In the genomic region with DNA sequence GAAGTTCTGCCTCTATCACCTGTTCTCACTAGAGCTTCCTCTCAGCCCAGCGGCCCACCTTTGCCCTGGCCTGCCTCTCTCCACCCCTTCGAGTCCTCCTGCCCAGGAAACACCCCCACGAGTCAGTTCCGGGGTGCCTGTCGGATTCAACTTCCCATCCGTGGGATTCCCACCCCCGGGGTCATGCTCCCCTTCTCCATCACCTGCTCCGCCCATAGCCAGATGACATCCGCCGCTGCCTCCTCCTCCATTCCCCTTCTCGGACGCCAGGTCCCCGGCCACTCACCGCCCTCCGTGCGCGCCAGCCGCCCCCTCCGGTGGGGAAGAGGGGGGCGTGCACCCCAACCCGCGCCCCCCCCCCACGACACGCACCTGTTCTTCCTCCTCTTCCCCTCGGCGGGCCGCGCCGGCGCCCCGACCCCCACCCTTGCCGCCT, we compare ENCODE assay signal across 8 cellular contexts. TPM values are rescaled to one million over a fixed set of nuclear protein-coding genes. Genes with fewer than 3 reads are reported as not detected.
DNase-seq lines count a peak whose midpoint lies in the region; ATAC-seq and TF ChIP-seq lines count a peak whose summit lies in the region.

No MANE protein-coding gene starts in this region.

- peaks cover 3% of the 10 kb centered on the region; the same call in 1 of the 2 replicates for H3K36me3 ChIP-seq in ES-I3 (ENCODE audit: insufficient read depth, low read length)

- no peak for TF ChIP-seq CTCF in lower leg skin (IDR thresholded peaks at IDR 0.05)

- H3K9ac ChIP-seq in ES-I3 (ENCODE audit: low read depth, low read length) = peak overlapping the region; percentile 72

- H3K4me3 ChIP-seq in lower leg skin (ENCODE audit: low read depth, poor library complexity, severe bottlenecking) = peak overlapping the region; percentile 94

- no peaks in the 10 kb centered on the region for H3K9me3 ChIP-seq in ES-I3 (ENCODE audit: control insufficient read depth, insufficient read depth, low read length)

- TF ChIP-seq POLR2A in lower leg skin (IDR thresholded peaks at IDR 0.05) = no peak

- peak; percentile 41 for ATAC-seq in GM21717 (IDR thresholded peaks at IDR 0.05; ENCODE audit: unreplicated experiment)

- WGBS in lower leg skin, 2 donors = 0 to 1% methylated on average over 10 to 22 of the region's 32 CpGs

- DNase-seq in LHCN-M2 (ENCODE audit: low read depth) (peak; percentile 50), lower leg skin (ENCODE audit: low spot score in 2 of 2) (peak; percentile 65 to 93), NCI-H2196 treated with DMSO at 0.1 percent for 48 hours (lab: John Stamatoyannopoulos, UW; ENCODE audit: unreplicated experiment) (no peak)
- peak; percentile 72 for DNase-seq in activated CD4-positive, alpha-beta T cell treated with anti-CD3 and anti-CD28 coated beads for 48 hours
- peak in 2 of 3 donors; percentile 19 to 38 for DNase-seq in stimulated activated CD4-positive, alpha-beta T cell treated with anti-CD3 and anti-CD28 coated beads, TNF-alpha, amount 100 ng/mL, for 1 hour (ENCODE audit: low read depth in 3 of 3, low spot score in 1 of 3)

- intact Hi-C loops in lower leg skin (cut with DNase I; ENCODE audit: low total_unique reads) = no loop called here

- peaks cover 9% of the 10 kb centered on the region for H3K4me1 ChIP-seq in ES-I3 (ENCODE audit: insufficient read depth, low read length)

- H3K27ac ChIP-seq in cingulate gyrus (ENCODE audit: low read depth, low read length) = peak overlapping the region; percentile 47

RNA-seq across cellular contexts. Expression of a gene that starts 0.8 kb away (rescaled TPM):
- total RNA-seq in LHCN-M2 (2014; rRNA removed) = 4.5 and 7.5 TPM in 2 replicates
- 17.6 TPM for polyA plus RNA-seq in LHCN-M2 (2012)
- total RNA-seq in lower leg skin = 10 to 100 TPM; 47.3 to 59.0 (median 52.4) TPM
